In genomic region chr10:49114718-49115014, GRCh38 we compare ENCODE assay signal across 10 cellular contexts. TPM values are rescaled to one million over a fixed set of nuclear protein-coding genes. Genes with fewer than 3 reads are reported as not detected.
DNase-seq lines count a peak whose midpoint lies in the region; ATAC-seq and TF ChIP-seq lines count a peak whose summit lies in the region.
"Had no signal": no experiment of that assay in that cellular context is flagged by ENCODE, and none has a peak within 500 bp of the region (broad histone marks: within the 10 kb centered on the region; RNA-seq: fewer than 3 reads in every experiment).

No MANE protein-coding gene starts in this region.

- H3K27me3 Mint-ChIP-seq in memory B cell = peaks cover 8% of the 10 kb centered on the region

- no peak overlapping the region for H3K27ac Mint-ChIP-seq in memory B cell

- no peaks in the 10 kb centered on the region for H3F3A ChIP-seq in SK-N-SH (replicated peaks; ENCODE audit: insufficient read depth)

- no peak for TF ChIP-seq RAD21 in SK-N-SH (IDR thresholded peaks at IDR 0.05; ENCODE audit: low read length)

- H3K36me3 Mint-ChIP-seq in memory B cell = no peaks in the 10 kb centered on the region

- H3K9ac ChIP-seq in SK-N-SH = peak overlapping the region; percentile 31; the same call in 1 of the 2 replicates

- no peaks in the 10 kb centered on the region for H3K9me2 ChIP-seq in SK-N-SH

- H3K27ac ChIP-seq in SK-N-SH (ENCODE audit: low read depth in 2 of 2, low read length in 1 of 2) (no peak overlapping the region; a peak in 1 of 4 replicates), dorsolateral prefrontal cortex (peak overlapping the region in 51 of 59 donors; percentile 1 to 86 (median 74)), testis (peak overlapping the region in 1 of 2 donors; percentile 88)
- H3K27ac ChIP-seq in effector memory CD4-positive, alpha-beta T cell (ENCODE audit: insufficient read depth, low read length, poor library complexity, severe bottlenecking) = no peak overlapping the region
- H3K27ac ChIP-seq: 22Rv1 had no signal

- no peaks in the 10 kb centered on the region for H4K20me1 ChIP-seq in SK-N-SH (ENCODE audit: insufficient read depth)

- H3K9me3 ChIP-seq in SK-N-SH (no peaks in the 10 kb centered on the region), testis (no peaks in the 10 kb centered on the region)
- no peaks in the 10 kb centered on the region for H3K9me3 ChIP-seq in effector memory CD4-positive, alpha-beta T cell (ENCODE audit: control insufficient read depth, low read length)

- H3K4me3 ChIP-seq in SK-N-SH (ENCODE audit: low read depth in 2 of 2, low read length in 1 of 2) = peak overlapping the region; percentile 46 to 50; a peak in 3 of 4 replicates
- peak overlapping the region; percentile 49 to 83 (median 69) for H3K4me3 ChIP-seq in dorsolateral prefrontal cortex
- peak overlapping the region; percentile 66 to 71 for H3K4me3 ChIP-seq in testis
- no peak overlapping the region for H3K4me3 ChIP-seq in effector memory CD4-positive, alpha-beta T cell (ENCODE audit: insufficient read depth, low read depth, low read length, poor library complexity, severe bottlenecking)

- TF ChIP-seq CTCF in SK-N-SH (IDR thresholded peaks at IDR 0.05) (no peak), dorsolateral prefrontal cortex (IDR thresholded peaks at IDR 0.05 in 54 of 56, conservative IDR thresholded peaks at IDR 0.05 in 2 of 56; ENCODE audit: low read depth in 1 of 56, partially characterized antibody in 56 of 56) (no peak), testis (IDR thresholded peaks at IDR 0.05) (no peak)

- H3K27me3 ChIP-seq in SK-N-SH (ENCODE audit: insufficient read depth) (no peaks in the 10 kb centered on the region), dorsolateral prefrontal cortex (no peaks in the 10 kb centered on the region), testis (no peaks in the 10 kb centered on the region)
- peaks cover 7% of the 10 kb centered on the region for H3K27me3 ChIP-seq in effector memory CD4-positive, alpha-beta T cell (replicated peaks; ENCODE audit: control insufficient read depth, insufficient read depth, low read length, poor library complexity, severe bottlenecking)

- H3K4me2 ChIP-seq in SK-N-SH = peak overlapping the region; percentile 37; the same call in 1 of the 2 replicates

- TF ChIP-seq POLR2A in testis (IDR thresholded peaks at IDR 0.05) = no peak

- peaks cover 0 to 43% of the 10 kb centered on the region in 2 experiments; a peak in 2 of 4 replicates for H3K4me1 ChIP-seq in SK-N-SH (ENCODE audit: control insufficient read depth in 1 of 2, insufficient read depth in 2 of 2, low read depth in 1 of 2, low read length in 1 of 2)
- peaks cover 31% of the 10 kb centered on the region for H3K4me1 ChIP-seq in testis
- peaks cover 3% of the 10 kb centered on the region for H3K4me1 ChIP-seq in effector memory CD4-positive, alpha-beta T cell (ENCODE audit: control insufficient read depth, insufficient read depth, low read length, poor library complexity, severe bottlenecking)

- peak overlapping the region; percentile 55 for H3K4me3 Mint-ChIP-seq in memory B cell

- 61% methylated on average over 9 of the region's 9 CpGs for WGBS in SK-N-SH (ENCODE audit: low lambda C conversion rate)
- 5 to 6% methylated on average over 9 of the region's 9 CpGs for WGBS in testis, 2 donors

- no peak for ATAC-seq in SK-N-SH treated with all-trans-retinoic acid at 6 μM for 48 hours
- ATAC-seq in memory B cell (ENCODE audit: low read depth) = no peak
- ATAC-seq in GM21528 (IDR thresholded peaks at IDR 0.05; ENCODE audit: low FRiP score, unreplicated experiment) = no peak

- no peaks in the 10 kb centered on the region for H3K9me3 Mint-ChIP-seq in memory B cell

- intact Hi-C loops in dorsolateral prefrontal cortex (cut with DNase I) (loop anchor here in 1 of 2 donors (2.0 to 5.0 kb wide), 2 partner anchors 53 to 134 kb away; no protein-coding TSS in a partner anchor), testis (cut with DNase I; ENCODE audit: low total_unique reads) (no loop called here)

- CTCF ChIA-PET in SK-N-SH (lab: Yijun Ruan, JAX) = interaction anchor here (0.6 to 1.7 kb wide), 8 partner anchors 11 to 398 kb away, joined by 3 to 5 read pairs (median 4); no protein-coding TSS in a partner anchor

- no peak for TF ChIP-seq EP300 in SK-N-SH (IDR thresholded peaks at IDR 0.05; ENCODE audit: borderline replicate concordance in 1 of 2, low read depth in 1 of 2, low read length in 1 of 2)

- H3K36me3 ChIP-seq in SK-N-SH (replicated peaks in 1 of 2; ENCODE audit: control insufficient read depth in 1 of 2, insufficient read depth in 2 of 2, low read length in 1 of 2) = no peaks in the 10 kb centered on the region
- no peaks in the 10 kb centered on the region for H3K36me3 ChIP-seq in testis (ENCODE audit: low read depth, missing control alignments)
- H3K36me3 ChIP-seq in effector memory CD4-positive, alpha-beta T cell (ENCODE audit: control insufficient read depth, insufficient read depth, low read length) = no peaks in the 10 kb centered on the region

- DNase-seq in SK-N-SH (no peak), dorsolateral prefrontal cortex (no peak), memory B cell (ENCODE audit: low spot score in 2 of 2) (no peak), testis (peak; percentile 53), amniotic stem cell (lab: John Stamatoyannopoulos, UW) (no peak)
- DNase-seq in effector memory CD4-positive, alpha-beta T cell = no peak

- POLR2A ChIA-PET in SK-N-SH (lab: Yijun Ruan, JAX) = interaction anchor here (0.6 kb wide), 1 partner anchor 18 kb away, joined by 3 read pairs; no protein-coding TSS in a partner anchor

- H2AFZ ChIP-seq in SK-N-SH (ENCODE audit: low read depth) = no peak overlapping the region

- no peaks in the 10 kb centered on the region for H3K4me1 Mint-ChIP-seq in memory B cell

- H3K79me2 ChIP-seq in SK-N-SH (ENCODE audit: insufficient read depth) = no peaks in the 10 kb centered on the region

TF ChIP-seq in SK-N-SH, 30 proteins besides CTCF, POLR2A, EP300 and RAD21 (continues in another document):
- no peak for TF ChIP-seq YY1 (IDR thresholded peaks at IDR 0.05; ENCODE audit: low read depth)
- TF ChIP-seq IRF3 (IDR thresholded peaks at IDR 0.05; ENCODE audit: low read depth, low read length) = no peak
- TF ChIP-seq ELF1 (IDR thresholded peaks at IDR 0.05) = no peak
- TF ChIP-seq RCOR1 (IDR thresholded peaks at IDR 0.05; ENCODE audit: low read length) = no peak
- no peak for TF ChIP-seq FOSL2 (IDR thresholded peaks at IDR 0.05; ENCODE audit: borderline replicate concordance, low read depth)
- TF ChIP-seq FOXM1 (IDR thresholded peaks at IDR 0.05; ENCODE audit: low read depth) = no peak

TF ChIP-seq in SK-N-SH treated with all-trans-retinoic acid at 6 μM for 48 hours, 23 proteins besides CTCF, POLR2A, EP300 and RAD21:
- TF ChIP-seq ZNF70 (CRISPR knock-in tag; IDR thresholded peaks at IDR 0.05) = no peak
- TF ChIP-seq ZFP3 (CRISPR knock-in tag; IDR thresholded peaks at IDR 0.05) = no peak
- TF ChIP-seq ZFP30 (CRISPR knock-in tag; IDR thresholded peaks at IDR 0.05) = no peak
- TF ChIP-seq PATZ1 (CRISPR knock-in tag; IDR thresholded peaks at IDR 0.05; ENCODE audit: borderline replicate concordance) = no peak
- TF ChIP-seq ISL1 (CRISPR knock-in tag; IDR thresholded peaks at IDR 0.05) = no peak
- TF ChIP-seq ESRRG (CRISPR knock-in tag; IDR thresholded peaks at IDR 0.05) = no peak
- TF ChIP-seq PPARA (CRISPR knock-in tag; IDR thresholded peaks at IDR 0.05; ENCODE audit: borderline replicate concordance) = no peak

RNA-seq across cellular contexts. Expression of gene VSTM4, which starts 0.7 kb away (rescaled TPM):
- polyA plus RNA-seq in SK-N-SH (2012; rRNA removed) (0.39 TPM in 2 replicates), testis (ENCODE audit: insufficient read depth, low read depth, low replicate concordance) (25.6 TPM)
- 0.36 and 0.63 TPM in 2 replicates for polyA plus RNA-seq in SK-N-SH (2012; cell fraction: cytosol; rRNA removed)
- 0.22 and 0.39 TPM in 2 replicates for polyA plus RNA-seq in SK-N-SH (2012; cell fraction: nucleus; rRNA removed)
- total RNA-seq in dorsolateral prefrontal cortex (10 to 100 TPM in 89 of 120 experiments, 1 to 10 TPM in 31; 7.3 to 17.4 (median 11.3) TPM), testis (10 to 100 TPM; 26.0 to 35.8 TPM)

RNA-seq across cellular contexts. Expression of gene FAM170B, which starts 19.2 kb away (rescaled TPM):
- not detected in 2 replicates for polyA plus RNA-seq in SK-N-SH (2012; rRNA removed)
- polyA plus RNA-seq in SK-N-SH (2012; cell fraction: cytosol; rRNA removed) = not detected in 2 replicates
- polyA plus RNA-seq in SK-N-SH (2012; cell fraction: nucleus; rRNA removed) = not detected in 2 replicates
- total RNA-seq in dorsolateral prefrontal cortex = under 1 TPM in 8 of 120 experiments, not detected in 112; 0.32 to 0.46 (median 0.36) TPM
- total RNA-seq in testis = 10 to 100 TPM in 1 of 2 donors, 1 to 10 TPM in 1; 1.2 to 11.7 TPM
- 10.5 TPM for polyA plus RNA-seq in testis (ENCODE audit: insufficient read depth, low read depth, low replicate concordance)
- total RNA-seq: RPMI7951 had no signal

Comparison
In these comparisons a context has a peak if more than half of its experiments do, and no peak if none do; other contexts are left out.
1. H3K27ac ChIP-seq: peak in dorsolateral prefrontal cortex (51 of 59); none in SK-N-SH (0 of 2) and effector memory CD4-positive, alpha-beta T cell (single experiment).